In the genomic region with DNA sequence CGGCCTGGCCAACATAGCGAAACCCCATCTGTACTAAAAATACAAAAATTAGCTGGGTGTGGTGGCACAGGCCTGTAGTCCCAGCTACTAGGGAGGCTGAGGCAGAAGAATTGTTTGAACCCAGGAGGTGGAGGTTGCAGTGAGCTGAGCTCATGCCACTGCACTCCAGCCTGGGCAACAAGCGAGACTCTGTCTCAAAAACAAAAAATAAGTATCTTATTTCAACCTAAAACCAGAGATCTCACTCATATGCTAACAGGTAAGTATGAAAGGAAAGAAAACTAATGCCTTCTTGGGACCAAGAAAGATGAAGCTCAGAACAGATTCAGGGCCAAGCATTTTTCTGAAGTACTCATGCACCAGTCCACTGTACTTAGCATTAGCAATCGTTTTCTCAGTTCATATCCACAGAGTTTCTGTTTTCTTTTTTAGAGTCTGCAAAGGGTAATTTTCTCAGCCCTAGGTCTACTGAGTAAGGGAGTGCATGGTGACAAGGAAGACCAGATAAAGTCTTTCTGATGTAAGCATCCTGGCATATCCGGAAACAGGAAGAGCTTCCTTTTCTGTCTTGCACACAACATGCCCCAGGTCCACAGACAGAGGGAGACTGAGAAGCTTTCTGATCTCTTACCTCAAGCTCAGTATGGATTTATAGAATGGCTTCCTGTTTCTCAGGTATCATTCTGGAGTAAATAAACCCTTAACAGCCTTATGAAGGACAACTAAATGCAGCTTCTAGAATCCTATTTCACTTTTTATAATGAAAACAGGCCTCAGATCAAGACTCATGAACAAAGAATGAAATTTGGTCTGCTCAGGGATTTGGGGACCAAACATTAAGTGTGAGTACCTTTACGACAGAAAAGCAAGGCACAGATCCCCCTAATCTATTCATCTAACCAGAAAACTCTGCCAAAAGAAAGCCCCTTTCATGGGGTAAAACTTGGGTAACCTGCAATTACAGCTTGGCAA, we compare ENCODE assay signal across 9 cellular contexts.
DNase-seq lines count a peak whose midpoint lies in the region; ATAC-seq and TF ChIP-seq lines count a peak whose summit lies in the region.
"Had no signal": no experiment of that assay in that cellular context is flagged by ENCODE, and none has a peak within 500 bp of the region (broad histone marks: within the 10 kb centered on the region; RNA-seq: fewer than 3 reads in every experiment).

No MANE protein-coding gene starts in this region.

- H3K4me1 ChIP-seq in OCI-LY3 (ENCODE audit: low read length), result peaks cover 24% of the 10 kb centered on the region

- in situ Hi-C loops in brain microvascular endothelial cell (cut with HindIII; ENCODE audit: low pct_ligation_motif_present, low sequenced_read_pairs), result no loop called here

- H3K36me3 ChIP-seq in OCI-LY3 (replicated peaks; ENCODE audit: low read depth, low read length) (no peaks in the 10 kb centered on the region), brain microvascular endothelial cell (replicated peaks) (no peaks in the 10 kb centered on the region)

- H3K9ac ChIP-seq in OCI-LY3 (ENCODE audit: low read length), result no peak overlapping the region; the same call in 1 of the 2 replicates

- no peaks in the 10 kb centered on the region for H4K20me1 ChIP-seq in OCI-LY3 (ENCODE audit: insufficient read depth, low read length)

- H3K4me2 ChIP-seq in OCI-LY3 (ENCODE audit: low read length), result peak overlapping the region; percentile 9; the same call in 1 of the 2 replicates

- H3K27ac ChIP-seq in OCI-LY3 (ENCODE audit: low read length) (no peak overlapping the region), brain microvascular endothelial cell (no peak overlapping the region)

- peak; percentile 44 for DNase-seq in activated CD4-positive, alpha-beta T cell treated with anti-CD3 and anti-CD28 coated beads for 48 hours
- no peak for DNase-seq in activated CD4-positive, alpha-beta T cell treated with anti-CD3 and anti-CD28 coated beads, Interleukin-2, amount 50 U/mL, for 48 hours
- DNase-seq in brain microvascular endothelial cell (no peak), midbrain (lab: John Stamatoyannopoulos, UW) (no peak), HPDE6-E6E7 (ENCODE audit: extremely low spot score) (no peak)
- DNase-seq in stimulated activated CD4-positive, alpha-beta T cell treated with anti-CD3 and anti-CD28 coated beads, Interleukin-2, amount 100 ng/mL, for 4 hours (ENCODE audit: low read depth), result peak; percentile 20
- DNase-seq: NCI-H774 had no signal

- no peaks in the 10 kb centered on the region for H3K9me3 ChIP-seq in OCI-LY3 (ENCODE audit: insufficient read depth, low read length)

- peak overlapping the region; percentile 79 for H2AFZ ChIP-seq in OCI-LY3 (ENCODE audit: low read depth, low read length)

- peak; percentile 23 for TF ChIP-seq CTCF in OCI-LY3 (IDR thresholded peaks at IDR 0.05; ENCODE audit: low read depth, low read length)
- peak; percentile 28 for TF ChIP-seq CTCF in brain microvascular endothelial cell (IDR thresholded peaks at IDR 0.05; ENCODE audit: low read depth, low read length, missing control alignments)

- H3K4me3 ChIP-seq in OCI-LY3 (ENCODE audit: low read length) (no peak overlapping the region), brain microvascular endothelial cell (ENCODE audit: low read depth, low read length) (no peak overlapping the region)

- H3K79me2 ChIP-seq in OCI-LY3 (ENCODE audit: low read length), result no peaks in the 10 kb centered on the region

- H3K27me3 ChIP-seq in OCI-LY3 (ENCODE audit: low read depth, low read length), result no peaks in the 10 kb centered on the region
- no peaks in the 10 kb centered on the region for H3K27me3 ChIP-seq in brain microvascular endothelial cell (replicated peaks)

- no peak for ATAC-seq in GM19324 (IDR thresholded peaks at IDR 0.05; ENCODE audit: low FRiP score, unreplicated experiment)

Comparison
In these comparisons a context has a peak if more than half of its experiments do, and no peak if none do; other contexts are left out.
1. DNase-seq: peak in activated CD4-positive, alpha-beta T cell treated with anti-CD3 and anti-CD28 coated beads for 48 hours (single experiment) and stimulated activated CD4-positive, alpha-beta T cell treated with anti-CD3 and anti-CD28 coated beads, Interleukin-2, amount 100 ng/mL, for 4 hours (single experiment); none in activated CD4-positive, alpha-beta T cell treated with anti-CD3 and anti-CD28 coated beads, Interleukin-2, amount 50 U/mL, for 48 hours (0 of 2), brain microvascular endothelial cell (single experiment), midbrain (single experiment) and HPDE6-E6E7 (single experiment).